1 cellular context compared by ENCODE assay signal in genomic region chr11:65083834-65084597, GRCh38.
TF ChIP-seq lines count a peak whose summit lies in the region.

Gene CDCA5, minus strand, starts transcription at chr11:65084040. Its CDS starts 62 bp downstream, at chr11:65083978.
Gene ZFPL1, plus strand, starts transcription at chr11:65084222. Its CDS starts 477 bp downstream, at chr11:65084699.

TF ChIP-seq in HepG2, 621 proteins besides CTCF, POLR2A, EP300 and RAD21 (continued from another document and continues in another):
- TF ChIP-seq TBX2 (CRISPR knock-in tag; IDR thresholded peaks at IDR 0.05; ENCODE audit: borderline replicate concordance) (peak; percentile 61; the same call in 1 of the 2 replicates), POLR2G (IDR thresholded peaks at IDR 0.05; ENCODE audit: low read depth, low read length) (peak; percentile 90), IKZF1 (IDR thresholded peaks at IDR 0.05) (no peak), GATA4 (IDR thresholded peaks at IDR 0.05; ENCODE audit: borderline replicate concordance, low read depth) (no peak), ZHX1 (CRISPR knock-in tag; IDR thresholded peaks at IDR 0.05; ENCODE audit: low read depth) (peak; percentile 90), DMAP1 (CRISPR knock-in tag; IDR thresholded peaks at IDR 0.05) (peak; percentile 98), ZNF574 (CRISPR knock-in tag; IDR thresholded peaks at IDR 0.05) (peak; percentile 92), ZFP62 (CRISPR knock-in tag; IDR thresholded peaks at IDR 0.05) (no peak), ZSCAN30 (CRISPR knock-in tag; IDR thresholded peaks at IDR 0.05) (no peak), TFAP4 (IDR thresholded peaks at IDR 0.05; ENCODE audit: borderline replicate concordance, low read depth) (no peak), ZNF543 (CRISPR knock-in tag; IDR thresholded peaks at IDR 0.05) (peak; percentile 91), THAP9 (CRISPR knock-in tag; IDR thresholded peaks at IDR 0.05; ENCODE audit: borderline replicate concordance) (peak; percentile 99), TMF1 (CRISPR knock-in tag; IDR thresholded peaks at IDR 0.05; ENCODE audit: low read depth) (peak; percentile 88; the same call in 1 of the 2 replicates), RFXANK (CRISPR knock-in tag; IDR thresholded peaks at IDR 0.05) (no peak), ZNF780A (CRISPR knock-in tag; IDR thresholded peaks at IDR 0.05) (peak; percentile 76; the same call in 1 of the 2 replicates), ZNF160 (CRISPR knock-in tag; IDR thresholded peaks at IDR 0.05) (peak; percentile 21; the same call in 1 of the 2 replicates), ZNF333 (CRISPR knock-in tag; IDR thresholded peaks at IDR 0.05; ENCODE audit: borderline replicate concordance) (peak; percentile 50), HNF4A (CRISPR knock-in tag; IDR thresholded peaks at IDR 0.05) (peak; percentile 20; the same call in 1 of the 2 replicates), CEBPZ (IDR thresholded peaks at IDR 0.05; ENCODE audit: low read length) (no peak), PHF8 (CRISPR knock-in tag; IDR thresholded peaks at IDR 0.05) (peak; percentile 87), ZMYM4 (CRISPR knock-in tag; IDR thresholded peaks at IDR 0.05) (peak; percentile 90), ZNF224 (CRISPR knock-in tag; IDR thresholded peaks at IDR 0.05) (no peak), CENPBD1 (CRISPR knock-in tag; IDR thresholded peaks at IDR 0.05; ENCODE audit: borderline replicate concordance, low read depth) (no peak), ZNF747 (CRISPR knock-in tag; IDR thresholded peaks at IDR 0.05; ENCODE audit: borderline replicate concordance) (peak; percentile 84; the same call in 1 of the 2 replicates), AHR (CRISPR knock-in tag; IDR thresholded peaks at IDR 0.05) (peak; percentile 20; the same call in 1 of the 2 replicates), ZNF781 (CRISPR knock-in tag; IDR thresholded peaks at IDR 0.05; ENCODE audit: borderline replicate concordance, not compliant biosample characterization) (no peak), ZBTB1 (CRISPR knock-in tag; IDR thresholded peaks at IDR 0.05; ENCODE audit: borderline replicate concordance) (no peak), ZNF790 (CRISPR knock-in tag; IDR thresholded peaks at IDR 0.05; ENCODE audit: borderline replicate concordance) (peak; percentile 81; the same call in 1 of the 2 replicates), ZBTB20 (CRISPR knock-in tag; IDR thresholded peaks at IDR 0.05; ENCODE audit: borderline replicate concordance, low read depth) (no peak), FOSL1 (CRISPR knock-in tag; IDR thresholded peaks at IDR 0.05; ENCODE audit: borderline replicate concordance) (no peak), ZBTB2 (CRISPR knock-in tag; IDR thresholded peaks at IDR 0.05; ENCODE audit: low read depth) (peak; percentile 87), SRSF9 (IDR thresholded peaks at IDR 0.05; ENCODE audit: borderline replicate concordance, insufficient read depth, low read depth, low read length, poor library complexity, severe bottlenecking) (no peak), ZNF326 (CRISPR knock-in tag; IDR thresholded peaks at IDR 0.05; ENCODE audit: borderline replicate concordance) (no peak), ATRX (CRISPR knock-in tag; IDR thresholded peaks at IDR 0.05; ENCODE audit: borderline replicate concordance) (no peak), ARID3A (IDR thresholded peaks at IDR 0.05; ENCODE audit: low read depth, low read length) (no peak), ZNF83 (CRISPR knock-in tag; IDR thresholded peaks at IDR 0.05; ENCODE audit: borderline replicate concordance) (peak; percentile 68; the same call in 1 of the 2 replicates), RFX1 (IDR thresholded peaks at IDR 0.05) (no peak), ZNF670 (CRISPR knock-in tag; IDR thresholded peaks at IDR 0.05; ENCODE audit: borderline replicate concordance) (peak; percentile 76; the same call in 1 of the 2 replicates), KAT2B (IDR thresholded peaks at IDR 0.05; ENCODE audit: borderline replicate concordance, low read depth, low read length) (no peak), SNAI1 (CRISPR knock-in tag; IDR thresholded peaks at IDR 0.05; ENCODE audit: borderline replicate concordance) (no peak), ZKSCAN8 (CRISPR knock-in tag; IDR thresholded peaks at IDR 0.05; ENCODE audit: borderline replicate concordance) (peak; percentile 67; the same call in 1 of the 2 replicates), MBNL3 (CRISPR knock-in tag; conservative IDR thresholded peaks at IDR 0.05) (no peak), ZBTB37 (CRISPR knock-in tag; IDR thresholded peaks at IDR 0.05) (no peak), SP140L (CRISPR knock-in tag; IDR thresholded peaks at IDR 0.05; ENCODE audit: borderline replicate concordance) (no peak)
